ENCODE assay signal across 11 cellular contexts in the genomic region with DNA sequence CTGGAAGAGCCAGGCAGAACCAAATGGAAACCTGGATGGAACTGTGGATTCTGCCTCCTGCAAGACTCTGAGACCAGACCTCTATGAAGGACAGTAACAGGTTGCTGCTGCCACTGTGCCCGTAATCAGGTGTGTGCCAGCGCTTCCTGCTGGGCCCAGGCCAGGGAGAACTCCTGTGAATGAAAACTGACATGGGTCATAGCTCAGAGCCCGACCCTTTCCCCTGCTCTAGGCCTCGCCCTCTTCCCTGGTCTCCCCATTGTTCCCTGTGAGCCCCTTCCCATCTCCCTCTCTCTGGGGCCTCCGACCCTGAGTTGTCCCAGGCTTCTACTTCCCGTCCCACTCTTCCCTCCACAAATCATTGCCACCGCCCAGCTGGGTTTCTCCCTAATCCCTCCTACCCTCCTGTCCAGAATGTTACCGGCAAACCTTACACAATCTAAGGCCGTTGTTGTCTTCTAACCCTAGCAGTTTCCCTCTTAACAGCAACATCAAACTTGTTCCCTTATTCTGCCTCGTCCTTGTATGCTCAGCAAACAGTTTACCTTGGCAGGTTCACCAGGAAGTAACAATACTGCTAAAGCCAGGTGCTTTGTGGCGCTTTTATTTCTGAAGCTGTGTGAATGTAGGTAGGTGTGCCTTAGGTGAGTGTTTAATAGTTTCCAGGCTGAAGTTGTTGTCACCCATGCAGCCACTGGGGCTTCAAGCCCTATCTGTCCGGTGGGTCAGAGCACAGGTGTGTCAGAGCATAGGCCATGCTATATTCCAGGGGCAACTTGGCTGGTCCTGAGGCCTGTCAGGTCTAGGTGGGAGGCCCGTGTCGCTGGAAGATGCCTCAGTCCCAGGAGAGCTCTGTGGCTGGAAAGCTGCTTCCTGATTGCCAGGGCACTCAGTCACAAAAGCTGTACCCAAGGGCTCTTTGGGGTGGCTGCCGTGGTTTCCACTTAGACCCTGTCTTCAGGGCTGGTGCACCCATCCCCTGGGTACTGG. TPM values are rescaled to one million over a fixed set of nuclear protein-coding genes. Genes with fewer than 3 reads are reported as not detected.
DNase-seq lines count a peak whose midpoint lies in the region; ATAC-seq, FAIRE-seq and TF ChIP-seq lines count a peak whose summit lies in the region.
"Had no signal": no experiment of that assay in that cellular context is flagged by ENCODE, and none has a peak within 500 bp of the region (broad histone marks: within the 10 kb centered on the region; RNA-seq: fewer than 3 reads in every experiment).

No MANE protein-coding gene starts in this region.

- no peaks in the 10 kb centered on the region for H3K36me3 ChIP-seq in pancreas

- TF ChIP-seq CTCF in pancreas (IDR thresholded peaks at IDR 0.05), result no peak

- H3K27me3 ChIP-seq in pancreas, result no peaks in the 10 kb centered on the region

- 12 to 15% methylated on average over 15 of the region's 15 CpGs for WGBS in pancreas, 2 donors

- H3K9me3 ChIP-seq in pancreas, result no peaks in the 10 kb centered on the region

- DNase-seq in DMS79 treated with DMSO at 0.1 percent for 48 hours (lab: John Stamatoyannopoulos, UW) (peak; percentile 73), NCI-H2029 treated with DMSO at 0.1 percent for 48 hours (lab: John Stamatoyannopoulos, UW) (peak; percentile 88), caudate nucleus (lab: John Stamatoyannopoulos, UW) (peak in 2 of 61 donors; percentile 38 to 46), pancreas (peak in 5 of 6 donors; percentile 59 to 82 (median 75)), DMS114 treated with DMSO at 0.1 percent for 48 hours (lab: John Stamatoyannopoulos, UW; ENCODE audit: unreplicated experiment) (no peak), NCI-H2227 treated with DMSO at 0.1 percent for 48 hours (lab: John Stamatoyannopoulos, UW) (no peak), dermis blood vessel endothelial cell (no peak)
- DNase-seq: activated CD4-positive, alpha-beta T cell treated with anti-CD3 and anti-CD28 coated beads for 48 hours; NK-92 treated with Interleukin-12 subunit alpha and Interleukin-12 subunit beta, amount 100 ng/mL, for 24 hours; retina had no signal

- intact Hi-C loops in pancreas (cut with DNase I), result no loop called here

- FAIRE-seq in pancreas (lab: Jason Lieb, UNC), result peak; percentile 32

- H3K4me1 ChIP-seq in pancreas, result peaks cover 30 to 42% (median 39%) of the 10 kb centered on the region in 3 donors

- peak overlapping the region in 1 of 4 donors; percentile 6 for H3K4me3 ChIP-seq in pancreas

- H3K27ac ChIP-seq in caudate nucleus (ENCODE audit: low read depth, low read length) (peak overlapping the region; percentile 8), pancreas (peak overlapping the region; percentile 79 to 98 (median 90))
- H3K27ac ChIP-seq: HL-60 had no signal

- ATAC-seq in pancreas, result peak; percentile 89 to 96 (median 92)

RNA-seq across cellular contexts. Expression of a gene that starts 32.0 kb away (rescaled TPM):
- total RNA-seq in pancreas (1 to 10 TPM in 5 of 6 donors, under 1 TPM in 1; 0.83 to 5.5 (median 1.9) TPM), dermis blood vessel endothelial cell (0.14 and 0.17 TPM in 2 replicates)
- 1 to 10 TPM; 2.8 to 3.3 TPM for polyA plus RNA-seq in pancreas

Comparison
In these comparisons a context has a peak if more than half of its experiments do, and no peak if none do; other contexts are left out.
1. DNase-seq: peak in DMS79 treated with DMSO at 0.1 percent for 48 hours (single experiment), NCI-H2029 treated with DMSO at 0.1 percent for 48 hours (single experiment) and pancreas (5 of 6); none in DMS114 treated with DMSO at 0.1 percent for 48 hours (single experiment), NCI-H2227 treated with DMSO at 0.1 percent for 48 hours (single experiment) and dermis blood vessel endothelial cell (single experiment).